ENCODE assay signal across 11 cellular contexts in the genomic region with DNA sequence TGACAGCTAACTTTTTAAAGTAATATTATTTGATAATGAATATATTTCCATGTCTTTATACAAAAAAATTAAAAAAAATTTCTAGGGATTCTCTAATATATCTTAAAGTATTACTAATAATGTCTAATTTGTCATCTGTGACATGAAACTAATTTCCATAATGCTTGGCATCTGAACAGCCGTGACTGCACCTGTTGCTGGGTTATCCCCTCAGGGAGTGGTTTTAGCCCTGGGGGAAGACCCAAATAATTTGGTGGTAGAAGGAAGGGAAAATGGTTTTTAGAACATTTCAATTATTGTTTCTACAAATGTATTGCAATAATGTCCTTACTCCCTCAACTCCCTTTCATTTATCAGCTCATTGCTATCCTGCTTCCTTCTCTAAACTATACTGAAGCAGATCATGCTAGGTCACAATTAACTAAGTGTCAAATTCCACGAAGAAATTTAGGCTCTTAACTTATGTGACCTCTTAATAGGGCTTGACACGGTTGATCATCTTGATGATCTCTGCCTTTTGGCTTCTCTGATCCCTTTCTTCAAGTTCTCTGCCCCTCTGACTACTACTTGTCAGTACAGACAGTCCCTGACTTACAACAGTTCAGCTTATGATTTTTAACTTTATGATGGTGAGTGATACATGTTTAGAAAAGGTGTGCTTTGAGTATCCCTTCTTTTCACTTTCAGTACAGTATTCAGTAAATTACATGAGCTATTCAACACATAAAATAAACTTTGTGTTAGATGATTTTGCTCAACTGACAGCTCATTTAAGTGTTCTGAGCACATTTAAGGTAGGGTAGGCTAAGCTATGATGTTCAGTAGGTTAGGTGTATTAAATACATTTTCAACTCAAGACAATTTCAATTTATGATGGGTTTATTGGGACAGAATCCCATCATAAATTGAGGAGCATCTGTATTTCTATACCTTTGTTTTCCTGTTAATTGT. TPM values are rescaled to one million over a fixed set of nuclear protein-coding genes. Genes with fewer than 3 reads are reported as not detected.
DNase-seq lines count a peak whose midpoint lies in the region; ATAC-seq, FAIRE-seq and TF ChIP-seq lines count a peak whose summit lies in the region.
"Had no signal": no experiment of that assay in that cellular context is flagged by ENCODE, and none has a peak within 500 bp of the region (broad histone marks: within the 10 kb centered on the region; RNA-seq: fewer than 3 reads in every experiment).

No MANE protein-coding gene starts in this region.

- no peak overlapping the region for H3K4me3 Mint-ChIP-seq in activated CD4-positive, alpha-beta T cell treated with anti-CD3 and anti-CD28 coated beads, Interleukin-2, amount 10 ng/mL, durations not matched to agents 24 days and 14 days

- H3K4me1 Mint-ChIP-seq in activated CD4-positive, alpha-beta T cell treated with anti-CD3 and anti-CD28 coated beads, Interleukin-2, amount 10 ng/mL, durations not matched to agents 24 days and 14 days, result peaks cover 9% of the 10 kb centered on the region

- ATAC-seq in GM18508 (IDR thresholded peaks at IDR 0.05; ENCODE audit: insufficient read depth, unreplicated experiment), result peak; percentile 76
- peak; percentile 30 for ATAC-seq in GM19468 (IDR thresholded peaks at IDR 0.05; ENCODE audit: extremely low read depth, unreplicated experiment)
- ATAC-seq in HG03097 (IDR thresholded peaks at IDR 0.05; ENCODE audit: low FRiP score, unreplicated experiment), result peak; percentile 78
- no peak for ATAC-seq in K562
- ATAC-seq in foreskin keratinocyte, result no peak

- 36% methylated on average over 3 of the region's 3 CpGs for WGBS in K562 (ENCODE audit: insufficient coverage, low coverage, missing lambda C conversion rate)

- H3K4me1 ChIP-seq in K562 (replicated peaks in 1 of 2; ENCODE audit: control insufficient read depth in 2 of 2, insufficient read depth in 2 of 2, low read length in 2 of 2), result peaks cover 0 to 5% of the 10 kb centered on the region in 2 experiments; a peak in 2 of 5 replicates
- H3K4me1 ChIP-seq in foreskin keratinocyte, result no peaks in the 10 kb centered on the region

- no peaks in the 10 kb centered on the region for H3K9me1 ChIP-seq in K562 (ENCODE audit: control insufficient read depth, insufficient read depth, low read length)

- H3K27ac ChIP-seq in K562 (ENCODE audit: extremely low read depth, low read depth, low read length) (no peak overlapping the region), foreskin keratinocyte (no peak overlapping the region)
- H3K27ac ChIP-seq: SK-N-MC had no signal

- CTCF ChIA-PET in K562 (lab: Yijun Ruan, JAX; ENCODE audit: low intra/inter-chr PET ratio), result no interaction called here

- TF ChIP-seq CTCF in K562 (IDR thresholded peaks at IDR 0.05 in 2 of 3, conservative IDR thresholded peaks at IDR 0.05 in 1 of 3; ENCODE audit: insufficient read depth in 2 of 3, low read depth in 1 of 3, low read length in 3 of 3) (no peak), foreskin keratinocyte (conservative IDR thresholded peaks at IDR 0.05) (no peak)

- no peak for DNase-seq in K562 (ENCODE audit: extremely low read depth in 1 of 4, low spot score in 3 of 4)
- DNase-seq in foreskin keratinocyte, result no peak
- no peak for DNase-seq in activated CD4-positive, alpha-beta T cell treated with anti-CD3 and anti-CD28 coated beads, Interleukin-2, amount 10 ng/mL, durations not matched to agents 24 days and 14 days
- DNase-seq in Kasumi-1 (lab: John Stamatoyannopoulos, UW), result no peak
- no peak for DNase-seq in SK-N-DZ (ENCODE audit: low spot score)
- DNase-seq: amygdala, GF-D8 had no signal

- intact Hi-C loops in K562 (cut with micrococcal nuclease), result no loop called here
- intact Hi-C loops in activated CD4-positive, alpha-beta T cell treated with anti-CD3 and anti-CD28 coated beads, Interleukin-2, amount 10 ng/mL, durations not matched to agents 24 days and 14 days (cut with micrococcal nuclease), result no loop called here

- H3K4me3 ChIP-seq in K562, result no peak overlapping the region
- H3K4me3 ChIP-seq: SK-N-MC had no signal

- TF ChIP-seq RAD21 in K562 (CRISPR knock-in tag; conservative IDR thresholded peaks at IDR 0.05 in 1 of 2, IDR thresholded peaks at IDR 0.05 in 1 of 2), result no peak

- H3K27me3 ChIP-seq in K562 (ENCODE audit: control insufficient read depth in 2 of 2, insufficient read depth in 2 of 2, low read length in 2 of 2) (no peaks in the 10 kb centered on the region), foreskin keratinocyte (no peaks in the 10 kb centered on the region)

- BruUV-seq in K562 (replicated peaks; lab: Mats Ljungman, UMichigan), result no TSS peak

- no peaks in the 10 kb centered on the region for H3K27me3 Mint-ChIP-seq in activated CD4-positive, alpha-beta T cell treated with anti-CD3 and anti-CD28 coated beads, Interleukin-2, amount 10 ng/mL, durations not matched to agents 24 days and 14 days

- H3K9ac ChIP-seq in K562 (ENCODE audit: insufficient read depth in 1 of 2, low read depth in 2 of 2, low read length in 2 of 2), result no peak overlapping the region

- H4K20me1 ChIP-seq in K562 (replicated peaks; ENCODE audit: control insufficient read depth, insufficient read depth, low read length), result no peaks in the 10 kb centered on the region

- no peaks in the 10 kb centered on the region for H3K36me3 ChIP-seq in K562 (ENCODE audit: control insufficient read depth, insufficient read depth, low read length)

- H3K79me2 ChIP-seq in K562 (ENCODE audit: control insufficient read depth, insufficient read depth, low read length), result no peaks in the 10 kb centered on the region

- POLR2A ChIA-PET in K562 (lab: Yijun Ruan, JAX), result interaction anchor here (0.8 kb wide), 1 partner anchor 12 kb away, joined by 3 read pairs; no protein-coding TSS in a partner anchor

- no peak for TF ChIP-seq POLR2A in K562 (conservative IDR thresholded peaks at IDR 0.05)

- H3K36me3 Mint-ChIP-seq in activated CD4-positive, alpha-beta T cell treated with anti-CD3 and anti-CD28 coated beads, Interleukin-2, amount 10 ng/mL, durations not matched to agents 24 days and 14 days (ENCODE audit: low read depth), result peaks cover 20% of the 10 kb centered on the region

- H3K9me3 ChIP-seq in K562 (replicated peaks; ENCODE audit: control insufficient read depth, insufficient read depth, low read depth, low read length), result no peaks in the 10 kb centered on the region

- H3K4me2 ChIP-seq in K562 (ENCODE audit: insufficient read depth, low read length), result no peak overlapping the region

- peaks cover 8% of the 10 kb centered on the region for H3K9me3 Mint-ChIP-seq in activated CD4-positive, alpha-beta T cell treated with anti-CD3 and anti-CD28 coated beads, Interleukin-2, amount 10 ng/mL, durations not matched to agents 24 days and 14 days

- no peak overlapping the region for H2AFZ ChIP-seq in K562 (ENCODE audit: low read depth, low read length)

- FAIRE-seq in K562 (lab: Jason Lieb, UNC), result no peak

- in situ Hi-C loops in K562 (cut with MboI), result no loop called here

- H3K27ac Mint-ChIP-seq in activated CD4-positive, alpha-beta T cell treated with anti-CD3 and anti-CD28 coated beads, Interleukin-2, amount 10 ng/mL, durations not matched to agents 24 days and 14 days, result no peak overlapping the region

- no peak for TF ChIP-seq EP300 in K562 (IDR thresholded peaks at IDR 0.05; ENCODE audit: low read length)

TF ChIP-seq in K562, 482 proteins besides CTCF, POLR2A, EP300 and RAD21:
- no peak for TF ChIP-seq SAFB2 (IDR thresholded peaks at IDR 0.05; ENCODE audit: borderline replicate concordance, low read depth, low read length, severe bottlenecking)
- TF ChIP-seq CREBBP (IDR thresholded peaks at IDR 0.05; ENCODE audit: low read depth, low read length), result peak; percentile 87
- no peak for TF ChIP-seq GATAD2A (IDR thresholded peaks at IDR 0.05)
- TF ChIP-seq RB1 (IDR thresholded peaks at IDR 0.05; ENCODE audit: low read depth), result no peak

RNA-seq across cellular contexts. Expression of gene DPH5, which starts 26.4 kb away (rescaled TPM):
- 39.8 and 53.6 TPM in 2 replicates for total RNA-seq in K562 (2011; cell fraction: chromatin; rRNA removed; ENCODE audit: low replicate concordance)
- 31.2 and 32.4 TPM in 2 replicates for total RNA-seq in K562 (2011; cell fraction: nucleolus; rRNA removed)
- total RNA-seq in K562 (2011; cell fraction: nucleoplasm; rRNA removed), result 50.4 and 76.4 TPM in 2 replicates
- total RNA-seq in K562 (2014; rRNA removed) (33.8 and 37.6 TPM in 2 replicates), K562 (2014; rRNA removed; fragmentation: Illumina TruSeq; extraction: Trizol) (94.7 and 97.2 TPM in 2 replicates), K562 (2015; rRNA removed; fragmentation: Illumina TruSeq; extraction: Trizol) (63.3 and 71.0 TPM in 2 replicates), K562 (2021) (66.2 and 66.6 TPM in 2 replicates), foreskin keratinocyte (43.1 and 46.8 TPM in 2 replicates)
- polyA plus RNA-seq in K562 (2011; rRNA removed) (136 and 159 TPM in 2 replicates), K562 (2014; fragmentation: Illumina TruSeq; extraction: Trizol) (74.3 and 89.7 TPM in 2 replicates), K562 (2014; fragmentation: Nextera tagmentation; extraction: Ambion mirVana) (100 to 1,000 TPM; 121 to 152 TPM), K562 (2014; rRNA removed) (68.2 and 88.8 TPM in 2 replicates), foreskin keratinocyte (42.3 and 52.6 TPM in 2 replicates)
- 53.4 and 114 TPM in 2 replicates for polyA plus RNA-seq in K562 (2011; cell fraction: cytosol; rRNA removed)
- polyA plus RNA-seq in K562 (2011; cell fraction: nucleus; rRNA removed), result 33.1 and 52.9 TPM in 2 replicates
- 55.0 and 75.1 TPM in 2 replicates for polyA plus RNA-seq in K562 (2012)
- polyA minus RNA-seq in K562 (2011; rRNA and poly(A)+ RNA removed), result 60.9 and 68.3 TPM in 2 replicates
- 18.3 and 19.9 TPM in 2 replicates for polyA minus RNA-seq in K562 (2011; cell fraction: cytosol; rRNA and poly(A)+ RNA removed)
- polyA minus RNA-seq in K562 (2011; cell fraction: nucleus; rRNA and poly(A)+ RNA removed), result 20.3 and 38.9 TPM in 2 replicates
- 37.5 and 41.0 TPM in 2 replicates for total RNA-seq in activated CD4-positive, alpha-beta T cell treated with anti-CD3 and anti-CD28 coated beads, Interleukin-2, amount 10 ng/mL, durations not matched to agents 24 days and 14 days
- 51.6 and 61.2 TPM in 2 replicates for polyA plus RNA-seq in SK-N-DZ (2014; cell fraction: cytosol; rRNA removed)
- polyA plus RNA-seq in SK-N-DZ (2014; cell fraction: nucleus; rRNA removed), result 25.2 and 40.9 TPM in 2 replicates

Comparison
In these comparisons a context has a peak if more than half of its experiments do, and no peak if none do; other contexts are left out.
1. ATAC-seq: peak in GM18508 (single experiment), GM19468 (single experiment) and HG03097 (single experiment); none in K562 (single experiment) and foreskin keratinocyte (single experiment).